In the genomic region with DNA sequence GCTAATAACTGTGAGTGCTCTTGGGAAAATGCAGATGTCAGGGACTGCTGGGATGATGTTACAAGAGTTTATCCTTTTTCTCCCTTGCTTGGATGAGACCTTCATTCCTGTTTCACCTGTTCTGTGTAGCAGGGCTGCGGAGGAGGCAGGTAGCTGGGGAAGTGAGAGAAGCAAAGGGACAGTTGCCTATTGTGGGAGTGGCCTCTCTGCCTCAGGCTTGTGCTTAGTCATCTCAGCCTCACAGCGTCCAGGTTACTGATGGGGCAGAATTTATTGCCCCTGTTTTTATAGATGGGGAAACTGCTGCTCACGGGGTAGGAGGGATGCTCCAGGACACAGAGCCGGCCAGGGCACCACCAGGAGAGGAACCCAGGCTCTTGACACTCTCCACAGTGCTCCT, we compare ENCODE assay signal across 8 cellular contexts. TPM values are rescaled to one million over a fixed set of nuclear protein-coding genes. Genes with fewer than 3 reads are reported as not detected.
DNase-seq lines count a peak whose midpoint lies in the region; TF ChIP-seq lines count a peak whose summit lies in the region.

No MANE protein-coding gene starts in this region.

- peaks cover 5 to 38% (median 11%) of the 10 kb centered on the region in 3 donors for H3K4me1 ChIP-seq in esophagus squamous epithelium

- 27 to 29% methylated on average over 1 to 4 of the region's 4 CpGs for WGBS in esophagus squamous epithelium, 2 donors

- H3K27ac ChIP-seq in esophagus squamous epithelium = peak overlapping the region; percentile 95 to 98 (median 95)

- peaks cover 24% of the 10 kb centered on the region for H3K4me1 Mint-ChIP-seq in activated naive CD4-positive, alpha-beta T cell treated with anti-CD3 and anti-CD28 coated beads, Interleukin-2, amount 50 U/mL, for 24 hours

- no peaks in the 10 kb centered on the region for H3K9me3 Mint-ChIP-seq in activated naive CD4-positive, alpha-beta T cell treated with anti-CD3 and anti-CD28 coated beads, Interleukin-2, amount 50 U/mL, for 24 hours

- TF ChIP-seq CTCF in esophagus squamous epithelium (IDR thresholded peaks at IDR 0.05) (no peak), retinal pigment epithelial cell (conservative IDR thresholded peaks at IDR 0.05; ENCODE audit: low read depth, low read length) (no peak)

- peak overlapping the region; percentile 84 for H3K4me3 Mint-ChIP-seq in activated naive CD4-positive, alpha-beta T cell treated with anti-CD3 and anti-CD28 coated beads, Interleukin-2, amount 50 U/mL, for 24 hours

- no peaks in the 10 kb centered on the region for H3K9me3 ChIP-seq in esophagus squamous epithelium

- TF ChIP-seq POLR2A in esophagus squamous epithelium (IDR thresholded peaks at IDR 0.05) = no peak

- DNase-seq in activated naive CD4-positive, alpha-beta T cell treated with Interleukin-2 at 50 U/mL for 16 hours = no peak
- DNase-seq in RPMI7951 (ENCODE audit: low read depth) = peak; percentile 37
- no peak for DNase-seq in esophagus squamous epithelium (lab: John Stamatoyannopoulos, UW)
- no peak for DNase-seq in retinal pigment epithelial cell (ENCODE audit: low read depth)
- no peak for DNase-seq in AG08395 (ENCODE audit: low spot score)
- DNase-seq in activated naive CD4-positive, alpha-beta T cell (lab: John Stamatoyannopoulos, UW) = no peak
- no peak for DNase-seq in germinal center (ENCODE audit: low spot score)

- peaks cover 0 to 6% (median 0%) of the 10 kb centered on the region in 3 donors for H3K36me3 ChIP-seq in esophagus squamous epithelium

- H3K27me3 ChIP-seq in esophagus squamous epithelium = no peaks in the 10 kb centered on the region

- H3K27me3 Mint-ChIP-seq in activated naive CD4-positive, alpha-beta T cell treated with anti-CD3 and anti-CD28 coated beads, Interleukin-2, amount 50 U/mL, for 24 hours = no peaks in the 10 kb centered on the region

- H3K4me3 ChIP-seq in esophagus squamous epithelium (peak overlapping the region in 3 of 4 donors; percentile 65 to 98 (median 74)), retinal pigment epithelial cell (ENCODE audit: low read length) (peak overlapping the region; percentile 74)

- intact Hi-C loops in esophagus squamous epithelium (cut with DNase I) = no loop called here

- no peaks in the 10 kb centered on the region for H3K36me3 Mint-ChIP-seq in activated naive CD4-positive, alpha-beta T cell treated with anti-CD3 and anti-CD28 coated beads, Interleukin-2, amount 50 U/mL, for 24 hours

- no peak overlapping the region for H3K27ac Mint-ChIP-seq in activated naive CD4-positive, alpha-beta T cell treated with anti-CD3 and anti-CD28 coated beads, Interleukin-2, amount 50 U/mL, for 24 hours

RNA-seq across cellular contexts. Expression of gene STX3, which starts 1.7 kb away (rescaled TPM):
- total RNA-seq in RPMI7951 (2014; rRNA removed; shearing (Covaris generic)) = 23.9 and 32.0 TPM in 2 replicates
- total RNA-seq in esophagus squamous epithelium = 10 to 100 TPM; 12.9 to 25.6 (median 19.3) TPM

RNA-seq across cellular contexts. Expression of gene OR10V1, which starts 43.2 kb away (rescaled TPM):
- total RNA-seq in RPMI7951 (2014; rRNA removed; shearing (Covaris generic)) = not detected in 2 replicates
- total RNA-seq in esophagus squamous epithelium = not detected

RNA-seq across cellular contexts. Expression of gene MRPL16, which starts 53.7 kb away (rescaled TPM):
- 60.8 and 76.6 TPM in 2 replicates for total RNA-seq in RPMI7951 (2014; rRNA removed; shearing (Covaris generic))
- 10 to 100 TPM; 31.4 to 41.6 (median 40.3) TPM for total RNA-seq in esophagus squamous epithelium
